In genomic region chr18:24754572-24754971, GRCh38 we compare ENCODE assay signal across 20 cellular contexts.
"Had no signal": no experiment of that assay in that cellular context is flagged by ENCODE, and none has a peak within 500 bp of the region (broad histone marks: within the 10 kb centered on the region; RNA-seq: fewer than 3 reads in every experiment).

No MANE protein-coding gene starts in this region.

- H3K27me3 Mint-ChIP-seq: dendritic cell treated with granulocyte-macrophage colony-stimulating factor and Interleukin-4, amounts not matched to agents 40 ng/mL and 50 ng/mL, for 4 days had no signal

- H3K4me1 Mint-ChIP-seq: immature natural killer cell, naive B cell had no signal

- H3K4me1 ChIP-seq: esophagus muscularis mucosa, foreskin keratinocyte, gastroesophageal sphincter, heart left ventricle, left lung, lower lobe of right lung had no signal

- H3K9me3 ChIP-seq: esophagus muscularis mucosa, gastroesophageal sphincter, heart left ventricle, left lung, lower lobe of right lung, mucosa of descending colon had no signal

- H3K4me3 ChIP-seq: coronary artery, esophagus muscularis mucosa, gastroesophageal sphincter, heart left ventricle, left lung, lower lobe of right lung, mucosa of descending colon had no signal

- H3K27ac Mint-ChIP-seq: dendritic cell treated with granulocyte-macrophage colony-stimulating factor and Interleukin-4, amounts not matched to agents 40 ng/mL and 50 ng/mL, for 4 days; immature natural killer cell; mesothelial cell of epicardium; naive B cell had no signal

- H3K36me3 Mint-ChIP-seq: immature natural killer cell, mesothelial cell of epicardium, naive B cell had no signal

- H3K4me3 Mint-ChIP-seq: dendritic cell treated with granulocyte-macrophage colony-stimulating factor and Interleukin-4, amounts not matched to agents 40 ng/mL and 50 ng/mL, for 4 days; immature natural killer cell; mesothelial cell of epicardium; naive B cell had no signal

- H3K36me3 ChIP-seq: esophagus muscularis mucosa, gastroesophageal sphincter, heart left ventricle, left lung, lower lobe of right lung had no signal

- H3K27ac ChIP-seq: coronary artery, esophagus muscularis mucosa, foreskin keratinocyte, gastroesophageal sphincter, heart left ventricle, left lung, lower lobe of right lung had no signal

- H3K27me3 ChIP-seq: foreskin keratinocyte, heart left ventricle, left lung had no signal

- ATAC-seq: foreskin keratinocyte, gastroesophageal sphincter, heart left ventricle, left colon, left lung, left ventricle myocardium superior, lower lobe of right lung, mucosa of descending colon had no signal

- DNase-seq: effector memory CD4-positive, alpha-beta T cell; foreskin keratinocyte; heart left ventricle; hypothalamus; immature natural killer cell; islet precursor cell; kidney; kidney glomerular epithelial cell; left colon; left lung; left ventricle myocardium superior; lower lobe of right lung; mesenchymal stem cell; mucosa of descending colon; naive B cell had no signal

- H3K9me3 Mint-ChIP-seq: dendritic cell treated with granulocyte-macrophage colony-stimulating factor and Interleukin-4, amounts not matched to agents 40 ng/mL and 50 ng/mL, for 4 days had no signal
